1 cellular context compared by ENCODE assay signal in the genomic region with DNA sequence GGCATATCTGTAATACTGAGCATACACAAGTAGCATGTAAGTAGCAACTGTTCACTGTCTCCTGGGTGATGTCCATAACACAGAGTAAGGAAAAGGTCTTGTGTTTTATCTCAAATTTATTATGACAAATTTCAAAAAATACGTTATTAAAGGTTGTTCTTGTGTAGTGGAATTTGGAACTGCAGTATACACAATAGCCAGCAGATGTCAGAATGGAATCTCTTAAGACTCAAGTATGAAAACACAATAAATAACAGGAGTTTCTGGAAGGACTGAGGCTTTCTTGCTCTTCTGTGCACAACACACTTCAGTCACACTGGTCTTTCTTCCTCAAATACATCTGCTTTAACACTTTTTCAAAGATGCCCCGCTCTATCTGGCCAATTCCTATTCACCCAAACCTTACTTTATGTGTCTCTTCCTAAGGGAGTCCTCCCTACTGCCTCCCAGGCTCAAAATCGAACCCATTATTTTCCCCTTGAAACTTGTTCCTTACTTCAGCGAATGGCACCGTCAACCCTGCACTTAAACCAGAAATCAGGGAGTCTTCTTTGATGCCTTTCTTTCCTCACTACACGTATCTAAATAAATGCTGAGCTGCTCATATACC.
TF ChIP-seq lines count a peak whose summit lies in the region.

No MANE protein-coding gene starts in this region.

TF ChIP-seq in HepG2, 621 proteins besides CTCF, POLR2A, EP300 and RAD21:
- peak; percentile 21; the same call in 1 of the 2 replicates for TF ChIP-seq SMC3 (IDR thresholded peaks at IDR 0.05; ENCODE audit: low read length)
- TF ChIP-seq ZNF263 (CRISPR knock-in tag; IDR thresholded peaks at IDR 0.05), result peak; percentile 83
- TF ChIP-seq STAG1 (CRISPR knock-in tag; IDR thresholded peaks at IDR 0.05), result peak; percentile 45
- no peak for TF ChIP-seq ARHGAP35 (CRISPR knock-in tag; IDR thresholded peaks at IDR 0.05; ENCODE audit: borderline replicate concordance)
- TF ChIP-seq RBFOX2 (IDR thresholded peaks at IDR 0.05; ENCODE audit: low read depth, low read length), result peak; percentile 31; the same call in 1 of the 2 replicates
- TF ChIP-seq SALL1 (CRISPR knock-in tag; IDR thresholded peaks at IDR 0.05), result no peak
- no peak for TF ChIP-seq PCBP1 (IDR thresholded peaks at IDR 0.05; ENCODE audit: borderline replicate concordance, low read depth, low read length)
TF ChIP-seq in HepG2: peak in this region for 4.
